In the genomic region with DNA sequence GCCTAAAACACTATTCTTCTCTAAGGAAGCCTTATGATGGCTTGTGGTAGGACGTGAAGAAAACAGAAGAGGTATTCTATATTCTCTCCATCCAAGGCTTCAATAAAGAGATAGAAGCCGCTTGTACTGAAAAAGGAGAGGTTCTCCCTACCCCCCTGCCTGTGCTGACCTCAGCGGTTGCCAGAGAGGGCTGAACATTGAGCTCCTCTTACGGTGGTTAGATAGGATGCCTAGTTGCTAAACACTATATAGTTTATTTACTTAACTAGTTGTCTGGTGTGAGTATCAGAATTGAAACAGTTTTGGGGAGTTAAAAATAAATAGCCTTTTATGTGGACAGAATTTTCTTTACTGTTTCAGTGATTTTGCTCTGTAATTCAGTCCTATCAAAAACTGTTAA, we compare ENCODE assay signal across 39 cellular contexts.
"Had no signal": no experiment of that assay in that cellular context is flagged by ENCODE, and none has a peak within 500 bp of the region (broad histone marks: within the 10 kb centered on the region; RNA-seq: fewer than 3 reads in every experiment).

No MANE protein-coding gene starts in this region.

- DNase-seq: activated effector memory CD4-positive, alpha-beta T cell treated with anti-CD3 and anti-CD28 coated beads, Interleukin-2, amount 50 U/mL, for 16 hours; activated effector memory CD4-positive, alpha-beta T cell treated with Interleukin-2 at 50 U/mL for 16 hours; activated gamma-delta T cell; activated gamma-delta T cell treated with Interleukin-2 at 50 U/mL for 16 hours; activated naive CD4-positive, alpha-beta T cell; activated naive CD4-positive, alpha-beta T cell treated with anti-CD3 and anti-CD28 coated beads for 36 hours; activated naive CD4-positive, alpha-beta T cell treated with anti-CD3 and anti-CD28 coated beads, Interleukin-2, amount 10 ng/mL, durations not matched to agents 7 days and 5 days; activated naive CD4-positive, alpha-beta T cell treated with anti-CD3 and anti-CD28 coated beads, Interleukin-2, amount 50 U/mL, for 16 hours; activated naive CD4-positive, alpha-beta T cell treated with Interleukin-2 at 50 U/mL for 16 hours; activated naive CD8-positive, alpha-beta T cell treated with anti-CD3 and anti-CD28 coated beads for 36 hours; activated naive CD8-positive, alpha-beta T cell treated with anti-CD3 and anti-CD28 coated beads, Interleukin-2, amount 10 ng/mL, durations not matched to agents 7 days and 5 days; activated naive CD8-positive, alpha-beta T cell treated with anti-CD3 and anti-CD28 coated beads, Interleukin-2, amount 50 U/mL, for 24 hours; activated T-cell treated with anti-CD3 and anti-CD28 coated beads, Interleukin-2, amount 50 U/mL, for 1 hour; activated T-cell treated with anti-CD3 and anti-CD28 coated beads, Interleukin-2, amount 50 U/mL, for 24 hours; activated T-cell treated with anti-CD3 and anti-CD28 coated beads, Interleukin-2, amount 50 U/mL, for 4 hours; activated T-cell treated with anti-CD3 and anti-CD28 coated beads, Interleukin-2, amount 50 U/mL, for 48 hours; activated T-cell treated with anti-CD3 and anti-CD28 coated beads, Interleukin-2, amount 50 U/mL, for 72 hours; adrenal gland; amniotic stem cell; amygdala; anterior cingulate cortex; aorta; body of pancreas; brain microvascular endothelial cell; caudate nucleus; central memory CD4-positive, alpha-beta T cell; cerebellar nuclear complex had no signal

- H3K27ac Mint-ChIP-seq: activated naive CD4-positive, alpha-beta T cell treated with anti-CD3 and anti-CD28 coated beads for 36 hours; activated naive CD4-positive, alpha-beta T cell treated with anti-CD3 and anti-CD28 coated beads, Interleukin-2, amount 10 ng/mL, durations not matched to agents 7 days and 5 days; activated naive CD4-positive, alpha-beta T cell treated with anti-CD3 and anti-CD28 coated beads, Interleukin-2, amount 50 U/mL, for 24 hours; activated naive CD4-positive, alpha-beta T cell treated with anti-CD3 and anti-CD28 coated beads, Interleukin-2, amount 50 U/mL, for 72 hours; activated naive CD8-positive, alpha-beta T cell; activated naive CD8-positive, alpha-beta T cell treated with anti-CD3 and anti-CD28 coated beads for 36 hours; activated naive CD8-positive, alpha-beta T cell treated with anti-CD3 and anti-CD28 coated beads, Interleukin-2, amount 10 ng/mL, durations not matched to agents 7 days and 5 days; activated naive CD8-positive, alpha-beta T cell treated with anti-CD3 and anti-CD28 coated beads, Interleukin-2, amount 50 U/mL, for 24 hours; activated T-cell treated with anti-CD3 and anti-CD28 coated beads, Interleukin-2, amount 50 U/mL, for 24 hours; activated T-cell treated with anti-CD3 and anti-CD28 coated beads, Interleukin-2, amount 50 U/mL, for 72 hours; activated T-helper 1 cell treated with anti-CD3 and anti-CD28 coated beads, Interleukin-12 subunit alpha, Interleukin-12 subunit beta, Interleukin-2, Interleukin-4 antibody, amounts not matched to agents 30 ng/mL and 10 ng/mL and 1 ng/mL, durations not matched to agents 14 hours and 24 hours and 36 hours; activated T-helper 17 cell treated with anti-CD3 and anti-CD28 coated beads, Interleukin-2, amount 50 U/mL, for 72 hours; activated T-helper 2 cell treated with anti-CD3 and anti-CD28 coated beads, Interferon-gamma antibody, Interleukin-2, Interleukin-4, amounts not matched to agents 10 μg/mL and 5 μg/mL and 100 μg/mL, durations not matched to agents 14 hours and 24 hours and 36 hours; brain had no signal

- H3K4me1 Mint-ChIP-seq: activated naive CD4-positive, alpha-beta T cell treated with anti-CD3 and anti-CD28 coated beads, Interleukin-2, amount 10 ng/mL, durations not matched to agents 7 days and 5 days; activated naive CD4-positive, alpha-beta T cell treated with anti-CD3 and anti-CD28 coated beads, Interleukin-2, amount 50 U/mL, for 24 hours; activated naive CD8-positive, alpha-beta T cell treated with anti-CD3 and anti-CD28 coated beads for 36 hours; activated naive CD8-positive, alpha-beta T cell treated with anti-CD3 and anti-CD28 coated beads, Interleukin-2, amount 10 ng/mL, durations not matched to agents 7 days and 5 days; activated naive CD8-positive, alpha-beta T cell treated with anti-CD3 and anti-CD28 coated beads, Interleukin-2, amount 50 U/mL, for 24 hours; activated T-helper 17 cell treated with anti-CD3 and anti-CD28 coated beads, Interleukin-2, amount 50 U/mL, for 72 hours; brain; central memory CD8-positive, alpha-beta T cell had no signal

- H3K27ac ChIP-seq: adrenal gland, ascending aorta, body of pancreas, brain microvascular endothelial cell, breast epithelium, cardiac muscle cell had no signal

- H3K9me3 Mint-ChIP-seq: activated naive CD4-positive, alpha-beta T cell treated with anti-CD3 and anti-CD28 coated beads for 36 hours; activated naive CD4-positive, alpha-beta T cell treated with anti-CD3 and anti-CD28 coated beads, Interleukin-2, amount 10 ng/mL, durations not matched to agents 7 days and 5 days; activated naive CD4-positive, alpha-beta T cell treated with anti-CD3 and anti-CD28 coated beads, Interleukin-2, amount 50 U/mL, for 24 hours; activated naive CD8-positive, alpha-beta T cell treated with anti-CD3 and anti-CD28 coated beads for 36 hours; activated naive CD8-positive, alpha-beta T cell treated with anti-CD3 and anti-CD28 coated beads, Interleukin-2, amount 10 ng/mL, durations not matched to agents 7 days and 5 days; activated naive CD8-positive, alpha-beta T cell treated with anti-CD3 and anti-CD28 coated beads, Interleukin-2, amount 50 U/mL, for 24 hours; activated T-cell treated with anti-CD3 and anti-CD28 coated beads, Interleukin-2, amount 50 U/mL, for 24 hours; activated T-cell treated with anti-CD3 and anti-CD28 coated beads, Interleukin-2, amount 50 U/mL, for 4 hours; activated T-helper 1 cell treated with anti-CD3 and anti-CD28 coated beads, Interleukin-12 subunit alpha, Interleukin-12 subunit beta, Interleukin-2, Interleukin-4 antibody, amounts not matched to agents 30 ng/mL and 10 ng/mL and 1 ng/mL, durations not matched to agents 14 hours and 24 hours and 36 hours; activated T-helper 17 cell treated with anti-CD3 and anti-CD28 coated beads, Interleukin-2, amount 50 U/mL, for 72 hours; activated T-helper 2 cell treated with anti-CD3 and anti-CD28 coated beads, Interferon-gamma antibody, Interleukin-2, Interleukin-4, amounts not matched to agents 10 μg/mL and 5 μg/mL and 100 μg/mL, durations not matched to agents 14 hours and 24 hours and 36 hours; brain had no signal

- H3K4me3 Mint-ChIP-seq: activated naive CD4-positive, alpha-beta T cell treated with anti-CD3 and anti-CD28 coated beads for 36 hours; activated naive CD4-positive, alpha-beta T cell treated with anti-CD3 and anti-CD28 coated beads, Interleukin-2, amount 10 ng/mL, durations not matched to agents 7 days and 5 days; activated naive CD4-positive, alpha-beta T cell treated with anti-CD3 and anti-CD28 coated beads, Interleukin-2, amount 50 U/mL, for 24 hours; activated naive CD8-positive, alpha-beta T cell; activated naive CD8-positive, alpha-beta T cell treated with anti-CD3 and anti-CD28 coated beads for 36 hours; activated naive CD8-positive, alpha-beta T cell treated with anti-CD3 and anti-CD28 coated beads, Interleukin-2, amount 10 ng/mL, durations not matched to agents 7 days and 5 days; activated naive CD8-positive, alpha-beta T cell treated with anti-CD3 and anti-CD28 coated beads, Interleukin-2, amount 50 U/mL, for 24 hours; activated T-cell treated with anti-CD3 and anti-CD28 coated beads, Interleukin-2, amount 50 U/mL, for 24 hours; activated T-cell treated with anti-CD3 and anti-CD28 coated beads, Interleukin-2, amount 50 U/mL, for 4 hours; activated T-cell treated with anti-CD3 and anti-CD28 coated beads, Interleukin-2, amount 50 U/mL, for 72 hours; activated T-helper 1 cell treated with anti-CD3 and anti-CD28 coated beads, Interleukin-12 subunit alpha, Interleukin-12 subunit beta, Interleukin-2, Interleukin-4 antibody, amounts not matched to agents 30 ng/mL and 10 ng/mL and 1 ng/mL, durations not matched to agents 14 hours and 24 hours and 36 hours; activated T-helper 17 cell treated with anti-CD3 and anti-CD28 coated beads, Interleukin-2, amount 50 U/mL, for 72 hours; brain; central memory CD8-positive, alpha-beta T cell had no signal

- H3K4me1 ChIP-seq: adrenal gland, ascending aorta, body of pancreas, breast epithelium had no signal

- FAIRE-seq: bronchial epithelial cell had no signal

- H3K9me3 ChIP-seq: adrenal gland, ascending aorta, body of pancreas, breast epithelium had no signal

- H3K36me3 ChIP-seq: adrenal gland, ascending aorta, brain microvascular endothelial cell, breast epithelium, cardiac muscle cell had no signal

- ATAC-seq: activated naive CD4-positive, alpha-beta T cell treated with anti-CD3 and anti-CD28 coated beads, Interleukin-2, amount 50 U/mL, for 72 hours; activated naive CD8-positive, alpha-beta T cell treated with anti-CD3 and anti-CD28 coated beads, Interleukin-2, amount 50 U/mL, for 24 hours; activated T-cell treated with anti-CD3 and anti-CD28 coated beads, Interleukin-2, amount 50 U/mL, for 4 hours; activated T-cell treated with anti-CD3 and anti-CD28 coated beads, Interleukin-2, amount 50 U/mL, for 72 hours; activated T-helper 17 cell treated with anti-CD3 and anti-CD28 coated beads, Interleukin-2, amount 50 U/mL, for 72 hours; body of pancreas had no signal

- H3K4me3 ChIP-seq: adrenal gland, ascending aorta, body of pancreas, breast epithelium, cardiac muscle cell had no signal

- H3K27me3 Mint-ChIP-seq: activated naive CD4-positive, alpha-beta T cell treated with anti-CD3 and anti-CD28 coated beads, Interleukin-2, amount 10 ng/mL, durations not matched to agents 7 days and 5 days; activated naive CD4-positive, alpha-beta T cell treated with anti-CD3 and anti-CD28 coated beads, Interleukin-2, amount 50 U/mL, for 24 hours; activated naive CD8-positive, alpha-beta T cell; activated naive CD8-positive, alpha-beta T cell treated with anti-CD3 and anti-CD28 coated beads for 36 hours; activated naive CD8-positive, alpha-beta T cell treated with anti-CD3 and anti-CD28 coated beads, Interleukin-2, amount 50 U/mL, for 24 hours; activated T-cell treated with anti-CD3 and anti-CD28 coated beads, Interleukin-2, amount 50 U/mL, for 24 hours; activated T-helper 17 cell treated with anti-CD3 and anti-CD28 coated beads, Interleukin-2, amount 50 U/mL, for 72 hours; central memory CD8-positive, alpha-beta T cell had no signal

- H3K36me3 Mint-ChIP-seq: activated naive CD4-positive, alpha-beta T cell treated with anti-CD3 and anti-CD28 coated beads, Interleukin-2, amount 10 ng/mL, durations not matched to agents 7 days and 5 days; activated naive CD4-positive, alpha-beta T cell treated with anti-CD3 and anti-CD28 coated beads, Interleukin-2, amount 50 U/mL, for 24 hours; activated naive CD4-positive, alpha-beta T cell treated with anti-CD3 and anti-CD28 coated beads, Interleukin-2, amount 50 U/mL, for 72 hours; activated naive CD8-positive, alpha-beta T cell; activated naive CD8-positive, alpha-beta T cell treated with anti-CD3 and anti-CD28 coated beads for 36 hours; activated naive CD8-positive, alpha-beta T cell treated with anti-CD3 and anti-CD28 coated beads, Interleukin-2, amount 10 ng/mL, durations not matched to agents 7 days and 5 days; brain had no signal

- H3K27me3 ChIP-seq: ascending aorta, body of pancreas, breast epithelium, cardiac muscle cell had no signal
